1 cellular context compared by ENCODE assay signal in genomic region chr2:45010706-45011036, GRCh38.
TF ChIP-seq lines count a peak whose summit lies in the region.

No MANE protein-coding gene starts in this region.

TF ChIP-seq in WTC11, 78 proteins besides CTCF, POLR2A, EP300 and RAD21 (continued from another document):
- TF ChIP-seq E2F1 (CRISPR knock-in tag; IDR thresholded peaks at IDR 0.05), result no peak
- no peak for TF ChIP-seq ATF2 (CRISPR knock-in tag; IDR thresholded peaks at IDR 0.05; ENCODE audit: borderline replicate concordance, low read depth)
- no peak for TF ChIP-seq ETV6 (CRISPR knock-in tag; IDR thresholded peaks at IDR 0.05)
- TF ChIP-seq NFATC4 (CRISPR knock-in tag; IDR thresholded peaks at IDR 0.05), result no peak
- TF ChIP-seq, protein P1, sequence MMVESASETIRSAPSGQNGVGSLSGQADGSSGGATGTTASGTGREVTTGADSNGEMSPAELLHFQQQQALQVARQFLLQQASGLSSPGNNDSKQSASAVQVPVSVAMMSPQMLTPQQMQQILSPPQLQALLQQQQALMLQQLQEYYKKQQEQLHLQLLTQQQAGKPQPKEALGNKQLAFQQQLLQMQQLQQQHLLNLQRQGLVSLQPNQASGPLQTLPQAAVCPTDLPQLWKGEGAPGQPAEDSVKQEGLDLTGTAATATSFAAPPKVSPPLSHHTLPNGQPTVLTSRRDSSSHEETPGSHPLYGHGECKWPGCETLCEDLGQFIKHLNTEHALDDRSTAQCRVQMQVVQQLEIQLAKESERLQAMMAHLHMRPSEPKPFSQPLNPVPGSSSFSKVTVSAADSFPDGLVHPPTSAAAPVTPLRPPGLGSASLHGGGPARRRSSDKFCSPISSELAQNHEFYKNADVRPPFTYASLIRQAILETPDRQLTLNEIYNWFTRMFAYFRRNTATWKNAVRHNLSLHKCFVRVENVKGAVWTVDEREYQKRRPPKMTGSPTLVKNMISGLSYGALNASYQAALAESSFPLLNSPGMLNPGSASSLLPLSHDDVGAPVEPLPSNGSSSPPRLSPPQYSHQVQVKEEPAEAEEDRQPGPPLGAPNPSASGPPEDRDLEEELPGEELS (CRISPR knock-in tag; IDR thresholded peaks at IDR 0.05), result no peak
- no peak for TF ChIP-seq FOXK1 (CRISPR knock-in tag; IDR thresholded peaks at IDR 0.05)
- no peak for TF ChIP-seq ZNF219 (CRISPR knock-in tag; IDR thresholded peaks at IDR 0.05; ENCODE audit: borderline replicate concordance)
- TF ChIP-seq, protein P2, sequence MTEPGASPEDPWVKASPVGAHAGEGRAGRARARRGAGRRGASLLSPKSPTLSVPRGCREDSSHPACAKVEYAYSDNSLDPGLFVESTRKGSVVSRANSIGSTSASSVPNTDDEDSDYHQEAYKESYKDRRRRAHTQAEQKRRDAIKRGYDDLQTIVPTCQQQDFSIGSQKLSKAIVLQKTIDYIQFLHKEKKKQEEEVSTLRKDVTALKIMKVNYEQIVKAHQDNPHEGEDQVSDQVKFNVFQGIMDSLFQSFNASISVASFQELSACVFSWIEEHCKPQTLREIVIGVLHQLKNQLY (CRISPR knock-in tag; IDR thresholded peaks at IDR 0.05), result no peak
- TF ChIP-seq ZBTB21 (CRISPR knock-in tag; IDR thresholded peaks at IDR 0.05; ENCODE audit: borderline replicate concordance), result no peak
- TF ChIP-seq TCF7 (CRISPR knock-in tag; IDR thresholded peaks at IDR 0.05; ENCODE audit: low read depth), result no peak
- no peak for TF ChIP-seq E2F4 (CRISPR knock-in tag; IDR thresholded peaks at IDR 0.05; ENCODE audit: borderline replicate concordance, low read depth)
- TF ChIP-seq RELA (CRISPR knock-in tag; IDR thresholded peaks at IDR 0.05; ENCODE audit: borderline replicate concordance), result no peak
